In the genomic region with DNA sequence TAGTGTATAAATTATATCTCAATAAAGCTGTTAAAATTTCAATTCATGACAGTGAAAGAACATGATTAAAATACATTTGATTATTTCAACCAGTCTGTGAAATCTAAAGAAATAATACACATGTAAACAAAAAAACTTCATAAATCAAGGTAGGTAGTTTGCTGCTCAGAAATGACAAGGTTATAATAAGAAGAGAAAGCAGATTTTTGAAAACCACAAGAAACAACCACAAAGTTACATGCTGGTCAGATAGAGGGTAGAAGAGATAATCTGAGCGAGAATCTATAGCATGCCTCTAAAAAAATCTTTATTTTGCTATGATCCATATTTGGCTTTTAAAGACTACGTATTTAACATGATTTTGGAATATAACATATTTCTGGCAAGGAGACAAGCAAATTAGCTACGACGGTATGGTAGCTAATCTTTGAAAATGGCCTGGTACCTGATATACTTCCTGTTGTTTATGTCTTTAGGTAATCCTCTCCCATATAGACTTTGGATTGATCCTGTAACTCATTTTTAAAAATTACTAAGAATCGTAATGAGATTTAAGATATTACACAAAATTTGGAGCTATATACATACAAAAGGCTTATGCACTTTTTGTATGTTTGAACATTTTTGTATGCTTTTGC, we compare ENCODE assay signal across 1 cellular context.
TF ChIP-seq lines count a peak whose summit lies in the region.

No MANE protein-coding gene starts in this region.

TF ChIP-seq in SK-N-SH, 30 proteins besides CTCF, POLR2A, EP300 and RAD21 (continued from another document):
- TF ChIP-seq FOXM1 (IDR thresholded peaks at IDR 0.05; ENCODE audit: low read depth) (no peak), EZH2phosphoT487 (IDR thresholded peaks at IDR 0.05; ENCODE audit: borderline replicate concordance, low read depth) (no peak), CHD2 (IDR thresholded peaks at IDR 0.05; ENCODE audit: low read length, partially characterized antibody) (no peak), POLR2AphosphoS5 (IDR thresholded peaks at IDR 0.05; ENCODE audit: low read depth, low read length) (no peak), REST (IDR thresholded peaks at IDR 0.05; ENCODE audit: low read depth, low read length) (no peak), TEAD4 (IDR thresholded peaks at IDR 0.05; ENCODE audit: borderline replicate concordance, insufficient read depth) (no peak), MXI1 (IDR thresholded peaks at IDR 0.05; ENCODE audit: low read depth, low read length) (no peak), FOXJ3 (CRISPR knock-in tag; IDR thresholded peaks at IDR 0.05) (no peak)
- TF ChIP-seq, protein P1, sequence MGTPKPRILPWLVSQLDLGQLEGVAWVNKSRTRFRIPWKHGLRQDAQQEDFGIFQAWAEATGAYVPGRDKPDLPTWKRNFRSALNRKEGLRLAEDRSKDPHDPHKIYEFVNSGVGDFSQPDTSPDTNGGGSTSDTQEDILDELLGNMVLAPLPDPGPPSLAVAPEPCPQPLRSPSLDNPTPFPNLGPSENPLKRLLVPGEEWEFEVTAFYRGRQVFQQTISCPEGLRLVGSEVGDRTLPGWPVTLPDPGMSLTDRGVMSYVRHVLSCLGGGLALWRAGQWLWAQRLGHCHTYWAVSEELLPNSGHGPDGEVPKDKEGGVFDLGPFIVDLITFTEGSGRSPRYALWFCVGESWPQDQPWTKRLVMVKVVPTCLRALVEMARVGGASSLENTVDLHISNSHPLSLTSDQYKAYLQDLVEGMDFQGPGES (IDR thresholded peaks at IDR 0.05; ENCODE audit: low read depth, low read length) = no peak
TF ChIP-seq in SK-N-SH: peak in this region for 0.
